In the genomic region with DNA sequence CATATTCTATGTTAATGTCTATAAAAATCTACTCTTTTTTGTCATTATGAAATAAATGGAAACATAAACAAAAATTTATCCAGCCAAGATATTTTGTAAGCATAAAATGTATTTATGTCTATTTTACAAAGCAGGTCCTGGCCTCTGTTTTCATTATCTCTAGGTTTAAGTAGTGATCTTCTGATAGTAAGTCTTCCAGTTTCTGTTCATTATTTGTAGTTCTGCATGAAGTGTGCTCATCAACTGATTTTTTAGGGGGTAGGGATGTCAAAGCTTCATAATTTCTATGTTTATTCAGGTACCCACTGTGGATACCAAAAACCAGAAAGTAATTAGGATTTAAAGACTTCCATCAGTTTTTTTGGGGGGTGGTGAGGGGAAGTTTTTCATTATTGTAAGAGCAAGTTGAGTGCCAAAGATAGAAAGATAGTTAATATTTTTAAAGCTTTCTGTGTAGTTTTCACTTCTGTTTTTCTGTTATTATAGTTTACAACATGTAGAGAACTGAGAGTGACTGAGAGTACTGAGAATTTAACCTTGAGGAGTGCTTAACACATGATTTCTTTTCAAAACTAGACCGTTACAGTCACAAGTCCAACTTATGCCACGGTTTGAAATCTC, we compare ENCODE assay signal across 16 cellular contexts. TPM values are rescaled to one million over a fixed set of nuclear protein-coding genes. Genes with fewer than 3 reads are reported as not detected.
DNase-seq lines count a peak whose midpoint lies in the region; ATAC-seq and FAIRE-seq lines count a peak whose summit lies in the region.
"Had no signal": no experiment of that assay in that cellular context is flagged by ENCODE, and none has a peak within 500 bp of the region (broad histone marks: within the 10 kb centered on the region; RNA-seq: fewer than 3 reads in every experiment).

No MANE protein-coding gene starts in this region.

- DNase-seq in GM18507 (ENCODE audit: extremely low spot score, insufficient read length, low read depth) (no peak), cardiac septum (ENCODE audit: low spot score) (no peak), SKM-1 (lab: John Stamatoyannopoulos, UW; ENCODE audit: unreplicated experiment) (no peak), left ventricle myocardium superior (no peak), NCI-H1092 (lab: John Stamatoyannopoulos, UW) (no peak)
- DNase-seq: activated CD4-positive, alpha-beta T cell treated with anti-CD3 and anti-CD28 coated beads for 4 hours; activated gamma-delta T cell treated with Interleukin-2 at 50 U/mL for 16 hours; BE2C; caudate nucleus; erythroblast; NCI-H524 treated with DMSO at 0.1 percent for 48 hours; retina; SK-N-SH had no signal

- ATAC-seq in GM19467 (IDR thresholded peaks at IDR 0.05; ENCODE audit: unreplicated experiment) (peak; percentile 88), HG02870 (IDR thresholded peaks at IDR 0.05; ENCODE audit: unreplicated experiment) (peak; percentile 64), HG03558 (IDR thresholded peaks at IDR 0.05; ENCODE audit: extremely low read depth, unreplicated experiment) (peak; percentile 73), left ventricle myocardium superior (no peak)

- intact Hi-C loops in cardiac septum (cut with DNase I): no loop called here
- intact Hi-C loops in left ventricle myocardium superior (cut with micrococcal nuclease): no loop called here

- FAIRE-seq in GM18507 (lab: Jason Lieb, UNC): peak; percentile 67

RNA-seq across cellular contexts. Expression of a gene that starts 30.6 kb away (rescaled TPM):
- total RNA-seq in cardiac septum (0.38 TPM), left ventricle myocardium superior (2.6 TPM)
